17 cellular contexts compared by ENCODE assay signal in genomic region chr1:196527941-196528340, GRCh38.
A peak's percentile ranks its signal among the peaks of the same experiment; 100 is the strongest.
DNase-seq lines count a peak whose midpoint lies in the region; ATAC-seq and TF ChIP-seq lines count a peak whose summit lies in the region.
"Had no signal": no experiment of that assay in that cellular context is flagged by ENCODE, and none has a peak within 500 bp of the region (broad histone marks: within the 10 kb centered on the region; RNA-seq: fewer than 3 reads in every experiment).

No MANE protein-coding gene starts in this region.

- H3K79me2 ChIP-seq in GM23248 (ENCODE audit: insufficient read depth) = no peaks in the 10 kb centered on the region

- POLR2A ChIA-PET in naive thymus-derived CD8-positive, alpha-beta T cell (lab: Charles Lee) = no interaction called here

- no peaks in the 10 kb centered on the region for H3K27me3 ChIP-seq in GM23248 (replicated peaks; ENCODE audit: insufficient read depth)
- H3K27me3 ChIP-seq: BLaER1 treated with 17β-estradiol and CSF1 and Interleukin-3, amounts not matched to agents 10 nM and 100 nM had no signal

- no peaks in the 10 kb centered on the region for H3K4me1 Mint-ChIP-seq in naive thymus-derived CD8-positive, alpha-beta T cell

- H3K27ac Mint-ChIP-seq in naive thymus-derived CD8-positive, alpha-beta T cell = no peak overlapping the region
- H3K27ac Mint-ChIP-seq: H9 had no signal

- no peaks in the 10 kb centered on the region for H3K36me3 Mint-ChIP-seq in naive thymus-derived CD8-positive, alpha-beta T cell

- H2AFZ ChIP-seq in GM23248 = peak overlapping the region; percentile 70

- H4K20me1 ChIP-seq in GM23248 (ENCODE audit: insufficient read depth) = no peaks in the 10 kb centered on the region
- H4K20me1 ChIP-seq: BLaER1 treated with 17β-estradiol and CSF1 and Interleukin-3, amounts not matched to agents 10 nM and 100 nM had no signal

- no peaks in the 10 kb centered on the region for H3K9me2 ChIP-seq in GM23248 (ENCODE audit: insufficient read depth)

- no peak overlapping the region for H3K9ac ChIP-seq in GM23248
- H3K9ac ChIP-seq: BLaER1 treated with 17β-estradiol and CSF1 and Interleukin-3, amounts not matched to agents 10 nM and 100 nM had no signal

- DNase-seq in GM23248 (peak; percentile 42), fibroblast of peridontal ligament (ENCODE audit: extremely low read depth) (peak; percentile 60), NCI-H345 (lab: John Stamatoyannopoulos, UW) (no peak), KG1 (lab: John Stamatoyannopoulos, UW) (no peak)
- no peak for DNase-seq in naive thymus-derived CD8-positive, alpha-beta T cell
- DNase-seq: DMS 273 treated with DMSO at 0.1 percent for 48 hours, H9, KBM-7, NCI-H1092 treated with DMSO at 0.1 percent for 48 hours, NCI-H1694 treated with DMSO at 0.1 percent for 48 hours, NCI-H446, NCI-H748 treated with DMSO at 0.1 percent for 48 hours, SHP77 treated with DMSO at 0.1 percent for 48 hours had no signal

- peak overlapping the region; percentile 43 for H3K4me3 ChIP-seq in GM23248
- H3K4me3 ChIP-seq: BLaER1 treated with 17β-estradiol and CSF1 and Interleukin-3, amounts not matched to agents 10 nM and 100 nM had no signal

- in situ Hi-C loops in GM23248 (cut with MboI) = no loop called here

- H3K4me1 ChIP-seq in GM23248 (ENCODE audit: insufficient read depth) = peaks cover 8% of the 10 kb centered on the region; the same call in 1 of the 2 replicates
- H3K4me1 ChIP-seq: BLaER1 treated with 17β-estradiol and CSF1 and Interleukin-3, amounts not matched to agents 10 nM and 100 nM had no signal

- H3F3A ChIP-seq in GM23248 (ENCODE audit: insufficient read depth) = no peaks in the 10 kb centered on the region

- peak overlapping the region; percentile 19 for H3K4me2 ChIP-seq in GM23248 (ENCODE audit: unreplicated experiment)
- H3K4me2 ChIP-seq: BLaER1 treated with 17β-estradiol and CSF1 and Interleukin-3, amounts not matched to agents 10 nM and 100 nM had no signal

- no peak overlapping the region for H3K27ac ChIP-seq in GM23248
- H3K27ac ChIP-seq: BLaER1 treated with 17β-estradiol and CSF1 and Interleukin-3, amounts not matched to agents 10 nM and 100 nM; HL-60 had no signal

- H3K9me3 Mint-ChIP-seq in naive thymus-derived CD8-positive, alpha-beta T cell = peaks cover 0 to 13% (median 2%) of the 10 kb centered on the region in 9 donors

- no peaks in the 10 kb centered on the region for H3K27me3 Mint-ChIP-seq in naive thymus-derived CD8-positive, alpha-beta T cell

- H3K36me3 ChIP-seq in GM23248 (ENCODE audit: low read depth) = no peaks in the 10 kb centered on the region
- H3K36me3 ChIP-seq: BLaER1 treated with 17β-estradiol and CSF1 and Interleukin-3, amounts not matched to agents 10 nM and 100 nM had no signal

- no peaks in the 10 kb centered on the region for H3K9me3 ChIP-seq in GM23248 (ENCODE audit: low read depth)

- ATAC-seq in SK-N-SH treated with all-trans-retinoic acid at 6 μM for 48 hours = no peak
- ATAC-seq in naive thymus-derived CD8-positive, alpha-beta T cell = no peak
- no peak for ATAC-seq in HG02970 (IDR thresholded peaks at IDR 0.05; ENCODE audit: low FRiP score, unreplicated experiment)

- H3K4me3 Mint-ChIP-seq in naive thymus-derived CD8-positive, alpha-beta T cell = no peak overlapping the region
- H3K4me3 Mint-ChIP-seq: H9 had no signal

- WGBS in GM23248 (ENCODE audit: low coverage in 1 of 2, low lambda C conversion rate in 2 of 2, missing lambda C conversion rate in 2 of 2), 2 experiments = 1 to 2% methylated on average over 2 of the region's 2 CpGs

TF ChIP-seq in SK-N-SH treated with all-trans-retinoic acid at 6 μM for 48 hours, 23 proteins besides CTCF, POLR2A, EP300 and RAD21:
- no peak for TF ChIP-seq TSHZ2 (CRISPR knock-in tag; IDR thresholded peaks at IDR 0.05)
- no peak for TF ChIP-seq ZNF70 (CRISPR knock-in tag; IDR thresholded peaks at IDR 0.05)
- TF ChIP-seq ISL1 (CRISPR knock-in tag; IDR thresholded peaks at IDR 0.05) = no peak
- peak; percentile 18; the same call in 1 of the 2 replicates for TF ChIP-seq TOX (CRISPR knock-in tag; IDR thresholded peaks at IDR 0.05; ENCODE audit: borderline replicate concordance)
- no peak for TF ChIP-seq PATZ1 (CRISPR knock-in tag; IDR thresholded peaks at IDR 0.05; ENCODE audit: borderline replicate concordance)
- TF ChIP-seq GLIS3 (CRISPR knock-in tag; IDR thresholded peaks at IDR 0.05) = no peak

Comparison
In these comparisons a context has a peak if more than half of its experiments do, and no peak if none do; other contexts are left out.
1. DNase-seq: peak in GM23248 (single experiment) and fibroblast of peridontal ligament (single experiment); none in naive thymus-derived CD8-positive, alpha-beta T cell (0 of 10), NCI-H345 (single experiment) and KG1 (single experiment).